20 cellular contexts compared by ENCODE assay signal in genomic region chr14:25086817-25087396, GRCh38. TPM values are rescaled to one million over a fixed set of nuclear protein-coding genes. Genes with fewer than 3 reads are reported as not detected.
A peak's percentile ranks its signal among the peaks of the same experiment; 100 is the strongest.
DNase-seq lines count a peak whose midpoint lies in the region; ATAC-seq, FAIRE-seq and TF ChIP-seq lines count a peak whose summit lies in the region.
"Had no signal": no experiment of that assay in that cellular context is flagged by ENCODE, and none has a peak within 500 bp of the region (broad histone marks: within the 10 kb centered on the region; RNA-seq: fewer than 3 reads in every experiment).

No MANE protein-coding gene starts in this region.

- no peak for FAIRE-seq in HepG2 (lab: Jason Lieb, UNC)
- FAIRE-seq: D721Med, H1, K562 had no signal

- no peak overlapping the region for H3K9ac ChIP-seq in HepG2 (ENCODE audit: insufficient read depth, low read depth, low read length)
- H3K9ac ChIP-seq: BLaER1 treated with 17β-estradiol and CSF1 and Interleukin-3, amounts not matched to agents 10 nM and 100 nM had no signal

- H3K36me3 ChIP-seq in HepG2 (replicated peaks in 1 of 2; ENCODE audit: control insufficient read depth in 1 of 2, insufficient read depth in 2 of 2, low read length in 2 of 2) (no peaks in the 10 kb centered on the region), right lobe of liver (no peaks in the 10 kb centered on the region)
- H3K36me3 ChIP-seq: BLaER1 treated with 17β-estradiol and CSF1 and Interleukin-3, amounts not matched to agents 10 nM and 100 nM had no signal

- no peaks in the 10 kb centered on the region for H3K9me3 ChIP-seq in HepG2 (ENCODE audit: low read length)
- no peaks in the 10 kb centered on the region for H3K9me3 ChIP-seq in right lobe of liver
- H3K9me3 ChIP-seq: BLaER1 treated with 17β-estradiol and CSF1 and Interleukin-3, amounts not matched to agents 10 nM and 100 nM had no signal

- H3K4me3 Mint-ChIP-seq in dendritic cell treated with granulocyte-macrophage colony-stimulating factor and Interleukin-4, amounts not matched to agents 40 ng/mL and 50 ng/mL, for 4 days: peak overlapping the region; percentile 39
- H3K4me3 Mint-ChIP-seq: CD4-positive, alpha-beta memory T cell; HFFc6 had no signal

- intact Hi-C loops in HepG2 (cut with micrococcal nuclease; ENCODE audit: unreplicated experiment) (no loop called here), right lobe of liver (cut with DNase I) (no loop called here)
- intact Hi-C loops in dendritic cell treated with granulocyte-macrophage colony-stimulating factor and Interleukin-4, amounts not matched to agents 40 ng/mL and 50 ng/mL, for 4 days (cut with micrococcal nuclease): no loop called here

- no peak overlapping the region for H3K27ac ChIP-seq in HepG2 (ENCODE audit: extremely low read length, insufficient read depth, low read length)
- no peak overlapping the region for H3K27ac ChIP-seq in right lobe of liver
- H3K27ac ChIP-seq: BLaER1 treated with 17β-estradiol and CSF1 and Interleukin-3, amounts not matched to agents 10 nM and 100 nM; HL-60 had no signal

- whole genome bisulfite sequencing in HepG2 (ENCODE audit: low lambda C conversion rate): 2% methylated on average over 2 of the region's 2 CpGs
- 38% methylated on average over 2 of the region's 2 CpGs for WGBS in right lobe of liver (ENCODE audit: insufficient coverage, low coverage, low lambda C conversion rate, missing lambda C conversion rate)

- H3K4me2 ChIP-seq in HepG2 (ENCODE audit: low read depth, low read length): no peak overlapping the region

- DNase-seq in HepG2 (ENCODE audit: low spot score) (no peak), right lobe of liver (no peak), MV-4-11 (lab: John Stamatoyannopoulos, UW) (peak; percentile 31)
- no peak for DNase-seq in activated T-cell treated with anti-CD3 and anti-CD28 coated beads, Interleukin-2, amount 50 U/mL, for 48 hours
- DNase-seq: 8988T; ACHN; CD4-positive, alpha-beta memory T cell; DMS153; DND-41; GDM1; HCEC 1CT; HFFc6 had no signal

- H3K4me1 ChIP-seq in HepG2 (ENCODE audit: insufficient read depth, low read length) (no peaks in the 10 kb centered on the region), right lobe of liver (no peaks in the 10 kb centered on the region)

- CTCF ChIA-PET in HepG2 (lab: Yijun Ruan, JAX; ENCODE audit: low intra/inter-chr PET ratio, low total read pairs): no interaction called here

- TF ChIP-seq EP300 in HepG2 (IDR thresholded peaks at IDR 0.05; ENCODE audit: low read depth in 2 of 2, low read length in 2 of 2) (no peak), HepG2 (CRISPR knock-in tag; IDR thresholded peaks at IDR 0.05; ENCODE audit: borderline replicate concordance) (no peak)

- no peak for TF ChIP-seq CTCF in HepG2 (CRISPR knock-in tag; IDR thresholded peaks at IDR 0.05)
- TF ChIP-seq CTCF in right lobe of liver (IDR thresholded peaks at IDR 0.05): no peak

- H3K4me3 ChIP-seq in HepG2 (replicated peaks in 1 of 3; ENCODE audit: insufficient read depth in 1 of 3, low read depth in 2 of 3, low read length in 3 of 3) (no peak overlapping the region), right lobe of liver (no peak overlapping the region)
- H3K4me3 ChIP-seq: BLaER1 treated with 17β-estradiol and CSF1 and Interleukin-3, amounts not matched to agents 10 nM and 100 nM; K562 had no signal

- no peaks in the 10 kb centered on the region for H3K79me2 ChIP-seq in HepG2 (ENCODE audit: insufficient read depth, low read length)

- H3K36me3 Mint-ChIP-seq in dendritic cell treated with granulocyte-macrophage colony-stimulating factor and Interleukin-4, amounts not matched to agents 40 ng/mL and 50 ng/mL, for 4 days (ENCODE audit: low read depth): no peaks in the 10 kb centered on the region
- H3K36me3 Mint-ChIP-seq: CD4-positive, alpha-beta memory T cell had no signal

- H3K9me3 Mint-ChIP-seq in dendritic cell treated with granulocyte-macrophage colony-stimulating factor and Interleukin-4, amounts not matched to agents 40 ng/mL and 50 ng/mL, for 4 days: no peaks in the 10 kb centered on the region
- H3K9me3 Mint-ChIP-seq: HFFc6 had no signal

- in situ Hi-C loops in HepG2 (cut with HindIII; ENCODE audit: extremely low pct_ligation_motif_present, low pct_unique_long_range_greater_than_20kb): no loop called here

- H4K20me1 ChIP-seq in HepG2 (ENCODE audit: insufficient read depth, low read length): no peaks in the 10 kb centered on the region
- H4K20me1 ChIP-seq: BLaER1 treated with 17β-estradiol and CSF1 and Interleukin-3, amounts not matched to agents 10 nM and 100 nM had no signal

- no TSS peak for BruUV-seq in HepG2 (replicated peaks; lab: Mats Ljungman, UMichigan)

- TF ChIP-seq RAD21 in HepG2 (CRISPR knock-in tag; IDR thresholded peaks at IDR 0.05): no peak

- POLR2A ChIA-PET in HepG2 (lab: Yijun Ruan, JAX): no interaction called here

- no peak overlapping the region for H2AFZ ChIP-seq in HepG2 (ENCODE audit: low read length)

- H3K27ac Mint-ChIP-seq in dendritic cell treated with granulocyte-macrophage colony-stimulating factor and Interleukin-4, amounts not matched to agents 40 ng/mL and 50 ng/mL, for 4 days: peak overlapping the region; percentile 74
- H3K27ac Mint-ChIP-seq: CD4-positive, alpha-beta memory T cell; HFFc6 had no signal

- ATAC-seq in HepG2 (no peak), right lobe of liver (no peak), GM21515 (IDR thresholded peaks at IDR 0.05; ENCODE audit: unreplicated experiment) (no peak), GM19455 (IDR thresholded peaks at IDR 0.05; ENCODE audit: unreplicated experiment) (no peak)
- ATAC-seq: K562 had no signal

- no peaks in the 10 kb centered on the region for H3K27me3 Mint-ChIP-seq in dendritic cell treated with granulocyte-macrophage colony-stimulating factor and Interleukin-4, amounts not matched to agents 40 ng/mL and 50 ng/mL, for 4 days

- TF ChIP-seq POLR2A in HepG2 (IDR thresholded peaks at IDR 0.05; ENCODE audit: insufficient read depth in 1 of 2, low read depth in 2 of 2, low read length in 2 of 2): no peak
- no peak for TF ChIP-seq POLR2A in right lobe of liver (IDR thresholded peaks at IDR 0.05)

- peaks cover 51% of the 10 kb centered on the region for H3K4me1 Mint-ChIP-seq in dendritic cell treated with granulocyte-macrophage colony-stimulating factor and Interleukin-4, amounts not matched to agents 40 ng/mL and 50 ng/mL, for 4 days (ENCODE audit: low read depth)
- H3K4me1 Mint-ChIP-seq: CD4-positive, alpha-beta memory T cell had no signal

- no peaks in the 10 kb centered on the region for H3K27me3 ChIP-seq in HepG2 (ENCODE audit: control insufficient read depth in 1 of 2, insufficient read depth in 2 of 2, low read length in 2 of 2)
- no peaks in the 10 kb centered on the region for H3K27me3 ChIP-seq in right lobe of liver
- H3K27me3 ChIP-seq: BLaER1 treated with 17β-estradiol and CSF1 and Interleukin-3, amounts not matched to agents 10 nM and 100 nM had no signal

TF ChIP-seq in HepG2, 621 proteins besides CTCF, POLR2A, EP300 and RAD21 (continues in another document):
- no peak for TF ChIP-seq NR2F2 (IDR thresholded peaks at IDR 0.05; ENCODE audit: borderline replicate concordance, low read depth)
- TF ChIP-seq, protein P1, sequence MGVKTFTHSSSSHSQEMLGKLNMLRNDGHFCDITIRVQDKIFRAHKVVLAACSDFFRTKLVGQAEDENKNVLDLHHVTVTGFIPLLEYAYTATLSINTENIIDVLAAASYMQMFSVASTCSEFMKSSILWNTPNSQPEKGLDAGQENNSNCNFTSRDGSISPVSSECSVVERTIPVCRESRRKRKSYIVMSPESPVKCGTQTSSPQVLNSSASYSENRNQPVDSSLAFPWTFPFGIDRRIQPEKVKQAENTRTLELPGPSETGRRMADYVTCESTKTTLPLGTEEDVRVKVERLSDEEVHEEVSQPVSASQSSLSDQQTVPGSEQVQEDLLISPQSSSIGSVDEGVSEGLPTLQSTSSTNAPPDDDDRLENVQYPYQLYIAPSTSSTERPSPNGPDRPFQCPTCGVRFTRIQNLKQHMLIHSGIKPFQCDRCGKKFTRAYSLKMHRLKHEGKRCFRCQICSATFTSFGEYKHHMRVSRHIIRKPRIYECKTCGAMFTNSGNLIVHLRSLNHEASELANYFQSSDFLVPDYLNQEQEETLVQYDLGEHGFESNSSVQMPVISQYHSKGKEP (CRISPR knock-in tag; IDR thresholded peaks at IDR 0.05): no peak

RNA-seq across cellular contexts. Expression of gene STXBP6, which starts 37.0 kb away (rescaled TPM):
- total RNA-seq in HepG2 (2016; rRNA removed; fragmentation: Illumina TruSeq; extraction: Trizol): 35.3 and 43.2 TPM in 2 replicates
- total RNA-seq in HepG2 (2016; cell fraction: cytosol; rRNA removed; fragmentation: Illumina TruSeq; extraction: Trizol; ENCODE audit: low read depth): 21.2 TPM in 2 replicates
- total RNA-seq in HepG2 (2016; cell fraction: insoluble cytoplasmic fraction; rRNA removed; fragmentation: Illumina TruSeq; extraction: Trizol): 31.7 and 46.6 TPM in 2 replicates
- 28.9 and 30.6 TPM in 2 replicates for total RNA-seq in HepG2 (2016; cell fraction: membrane; rRNA removed; fragmentation: Illumina TruSeq; extraction: Trizol)
- total RNA-seq in HepG2 (2016; cell fraction: nucleus; rRNA removed; fragmentation: Illumina TruSeq; extraction: Trizol): 26.2 and 27.2 TPM in 2 replicates
- polyA plus RNA-seq in HepG2 (2011; rRNA removed): 32.3 and 42.8 TPM in 2 replicates
- polyA plus RNA-seq in HepG2 (2011; cell fraction: cytosol; rRNA removed): 26.8 and 33.4 TPM in 2 replicates
- 10.0 and 11.5 TPM in 2 replicates for polyA plus RNA-seq in HepG2 (2011; cell fraction: nucleus; rRNA removed)
- 25.5 and 27.7 TPM in 2 replicates for polyA plus RNA-seq in HepG2 (2012)
- polyA plus RNA-seq in HepG2 (2016; cell fraction: cytosol; fragmentation: Illumina TruSeq; extraction: Trizol; ENCODE audit: low read depth): 19.0 and 23.1 TPM in 2 replicates
- 51.3 and 53.4 TPM in 2 replicates for polyA plus RNA-seq in HepG2 (2016; cell fraction: insoluble cytoplasmic fraction; fragmentation: Illumina TruSeq; extraction: Trizol; ENCODE audit: low read depth)
- polyA plus RNA-seq in HepG2 (2016; cell fraction: membrane; fragmentation: Illumina TruSeq; extraction: Trizol; ENCODE audit: low read depth): 25.8 and 28.4 TPM in 2 replicates
- polyA plus RNA-seq in HepG2 (2016; cell fraction: nucleus; fragmentation: Illumina TruSeq; extraction: Trizol; ENCODE audit: insufficient read depth, low read depth): 24.0 and 27.2 TPM in 2 replicates
- 3.0 and 26.4 TPM in 2 replicates for polyA minus RNA-seq in HepG2 (2011; rRNA and poly(A)+ RNA removed; ENCODE audit: low replicate concordance)
- polyA minus RNA-seq in HepG2 (2011; cell fraction: cytosol; rRNA and poly(A)+ RNA removed): 19.6 and 20.8 TPM in 2 replicates
- 53.4 and 53.6 TPM in 2 replicates for polyA minus RNA-seq in HepG2 (2011; cell fraction: nucleus; rRNA and poly(A)+ RNA removed)
- 1 to 10 TPM in 4 of 6 experiments, under 1 TPM in 2; 0.55 to 1.7 (median 1.1) TPM for total RNA-seq in right lobe of liver
- total RNA-seq: CD4-positive, alpha-beta memory T cell had no signal
- polyA plus RNA-seq: CD4-positive, alpha-beta memory T cell had no signal

Comparison
In these comparisons a context has a peak if more than half of its experiments do, and no peak if none do; other contexts are left out.
1. RNA of gene STXBP6, which starts 37.0 kb away (total RNA-seq): 21.2 to 46.6 TPM in HepG2; 0.55 to 1.7 TPM in right lobe of liver; every median in the first group is over 4 times any median in the second.